ENCODE assay signal across 19 cellular contexts in genomic region chr7:82051641-82052040, GRCh38.
A peak's percentile ranks its signal among the peaks of the same experiment; 100 is the strongest.
DNase-seq lines count a peak whose midpoint lies in the region; ATAC-seq and TF ChIP-seq lines count a peak whose summit lies in the region.
"Had no signal": no experiment of that assay in that cellular context is flagged by ENCODE, and none has a peak within 500 bp of the region (broad histone marks: within the 10 kb centered on the region; RNA-seq: fewer than 3 reads in every experiment).

No MANE protein-coding gene starts in this region.

- H3K4me2 ChIP-seq in GM23248 (ENCODE audit: unreplicated experiment), result no peak overlapping the region

- H3K9ac ChIP-seq in GM23248, result no peak overlapping the region

- H3K9me3 ChIP-seq in GM23248 (ENCODE audit: low read depth) (no peaks in the 10 kb centered on the region), thyroid gland (no peaks in the 10 kb centered on the region)
- H3K9me3 ChIP-seq: ascending aorta, mucosa of descending colon, Peyer's patch, right lobe of liver had no signal

- in situ Hi-C loops in GM23248 (cut with MboI), result no loop called here

- no peak overlapping the region for H3K4me3 ChIP-seq in GM23248
- no peak overlapping the region for H3K4me3 ChIP-seq in thyroid gland (replicated peaks in 1 of 3)
- H3K4me3 ChIP-seq: ascending aorta, mucosa of descending colon, Peyer's patch, right lobe of liver had no signal

- no peak for TF ChIP-seq CTCF in thyroid gland (IDR thresholded peaks at IDR 0.05)

- H3K36me3 ChIP-seq in GM23248 (ENCODE audit: low read depth) (no peaks in the 10 kb centered on the region), thyroid gland (no peaks in the 10 kb centered on the region)
- H3K36me3 ChIP-seq: ascending aorta, Peyer's patch, right lobe of liver had no signal

- no peak for ATAC-seq in GM18520 (IDR thresholded peaks at IDR 0.05; ENCODE audit: unreplicated experiment)
- ATAC-seq: mucosa of descending colon; right lobe of liver; stimulated activated naive CD8-positive, alpha-beta T cell treated with anti-CD3 and anti-CD28 coated beads, Interleukin-15, amount 100 ng/mL, for 72 hours had no signal

- H3K79me2 ChIP-seq in GM23248 (ENCODE audit: insufficient read depth), result no peaks in the 10 kb centered on the region

- TF ChIP-seq POLR2A in thyroid gland (IDR thresholded peaks at IDR 0.05), result no peak

- H3K4me1 ChIP-seq in GM23248 (ENCODE audit: insufficient read depth) (peaks cover 23% of the 10 kb centered on the region), thyroid gland (no peaks in the 10 kb centered on the region)
- H3K4me1 ChIP-seq: ascending aorta, Peyer's patch, right lobe of liver had no signal

- H3K27ac ChIP-seq in GM23248 (no peak overlapping the region), thyroid gland (no peak overlapping the region)
- H3K27ac ChIP-seq: ascending aorta, Peyer's patch, right lobe of liver had no signal

- H3F3A ChIP-seq in GM23248 (ENCODE audit: insufficient read depth), result peaks cover 27% of the 10 kb centered on the region

- intact Hi-C loops in thyroid gland (cut with DNase I), result no loop called here

- no peak overlapping the region for H2AFZ ChIP-seq in GM23248

- no peaks in the 10 kb centered on the region for H4K20me1 ChIP-seq in GM23248 (ENCODE audit: insufficient read depth)

- no peaks in the 10 kb centered on the region for H3K9me2 ChIP-seq in GM23248 (ENCODE audit: insufficient read depth)

- DNase-seq in NCI-H2171 treated with DMSO at 0.1 percent for 48 hours (lab: John Stamatoyannopoulos, UW) (peak; percentile 12), NCI-H2171 (lab: John Stamatoyannopoulos, UW) (no peak), NCI-H82 (lab: John Stamatoyannopoulos, UW) (peak; percentile 92), inferior parietal cortex (ENCODE audit: extremely low spot score) (peak; percentile 50), GM23248 (no peak), thyroid gland (no peak)
- no peak for DNase-seq in effector CD4-positive, alpha-beta T cell
- DNase-seq: activated CD4-positive, alpha-beta T cell treated with anti-CD3 and anti-CD28 coated beads, Interleukin-2, amount 10 ng/mL, durations not matched to agents 7 days and 5 days; activated naive CD4-positive, alpha-beta T cell; cerebellar nuclear complex; left cardiac atrium; MM.1S; mucosa of descending colon; Peyer's patch; right lobe of liver; stimulated activated naive CD8-positive, alpha-beta T cell treated with anti-CD3 and anti-CD28 coated beads, Interleukin-15, amount 100 ng/mL, for 72 hours; SW 1271 had no signal

- WGBS in GM23248 (ENCODE audit: low coverage in 1 of 2, low lambda C conversion rate in 2 of 2, missing lambda C conversion rate in 2 of 2), 2 experiments, result 95 to 98% methylated on average over 2 of the region's 2 CpGs
- 74 to 75% methylated on average over 2 of the region's 2 CpGs for WGBS in thyroid gland, 2 donors

- no peaks in the 10 kb centered on the region for H3K27me3 ChIP-seq in GM23248 (replicated peaks; ENCODE audit: insufficient read depth)
- H3K27me3 ChIP-seq in thyroid gland, result no peaks in the 10 kb centered on the region
- H3K27me3 ChIP-seq: ascending aorta, Peyer's patch, right lobe of liver had no signal

Comparison
In these comparisons a context has a peak if more than half of its experiments do, and no peak if none do; other contexts are left out.
1. DNase-seq: peak in NCI-H2171 treated with DMSO at 0.1 percent for 48 hours (single experiment), NCI-H82 (single experiment) and inferior parietal cortex (single experiment); none in NCI-H2171 (single experiment), GM23248 (single experiment), thyroid gland (0 of 2) and effector CD4-positive, alpha-beta T cell (single experiment).